In the genomic region with DNA sequence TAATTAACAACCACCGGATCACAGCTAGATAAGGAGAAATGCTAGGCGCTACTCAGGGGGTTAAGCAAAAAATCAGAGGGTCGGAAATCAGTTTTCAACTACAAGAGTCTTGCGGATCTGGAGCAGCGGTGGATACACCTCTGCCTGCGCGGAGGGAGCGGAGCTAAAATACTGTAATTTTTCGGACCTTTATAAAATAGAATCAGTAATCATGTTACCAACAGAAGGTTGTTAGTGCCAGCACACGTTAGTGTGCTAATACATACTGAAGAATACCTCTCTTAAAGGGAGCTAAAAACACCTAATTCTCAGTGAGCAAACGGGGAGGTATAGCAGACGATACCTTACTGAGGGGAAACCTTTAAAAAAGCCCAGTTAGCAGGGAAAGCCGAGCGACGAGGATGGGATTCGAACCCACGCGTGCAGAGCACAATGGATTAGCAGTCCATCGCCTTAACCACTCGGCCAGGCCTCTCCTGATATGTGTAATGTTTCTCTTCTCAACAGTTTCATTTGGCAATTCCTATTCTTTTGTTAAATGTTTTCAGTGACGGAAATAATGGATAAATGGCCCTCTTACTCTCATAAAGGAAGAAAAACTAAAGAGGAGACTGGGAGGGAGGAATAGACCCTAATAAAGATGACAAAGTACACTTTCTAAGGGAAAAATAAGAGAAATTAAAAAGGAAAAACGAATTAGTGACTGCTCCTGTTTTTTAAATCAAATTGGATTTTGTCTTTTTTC, we compare ENCODE assay signal across 8 cellular contexts. TPM values are rescaled to one million over a fixed set of nuclear protein-coding genes. Genes with fewer than 3 reads are reported as not detected.
DNase-seq lines count a peak whose midpoint lies in the region; ATAC-seq lines count a peak whose summit lies in the region.

No MANE protein-coding gene starts in this region.

- no peak overlapping the region for H2AK5ac ChIP-seq in mesenchymal stem cell (ENCODE audit: low read length, severe bottlenecking)

- H3K27ac ChIP-seq in ectodermal cell (ENCODE audit: insufficient read depth, low read depth, low read length, poor library complexity, severe bottlenecking) (no peak overlapping the region), mesenchymal stem cell (ENCODE audit: low read length, poor library complexity, severe bottlenecking) (peak overlapping the region; percentile 83)

- peak overlapping the region; percentile 72 for H3K4me3 Mint-ChIP-seq in stimulated activated effector memory CD8-positive, alpha-beta T cell treated with anti-CD3 and anti-CD28 coated beads, Interleukin-12 subunit alpha, Interleukin-12 subunit beta, amount 100 ng/mL, for 72 hours

- peaks cover 21% of the 10 kb centered on the region for H3K36me3 Mint-ChIP-seq in stimulated activated effector memory CD8-positive, alpha-beta T cell treated with anti-CD3 and anti-CD28 coated beads, Interleukin-12 subunit alpha, Interleukin-12 subunit beta, amount 100 ng/mL, for 72 hours

- peaks cover 55% of the 10 kb centered on the region for H3K4me1 Mint-ChIP-seq in stimulated activated effector memory CD8-positive, alpha-beta T cell treated with anti-CD3 and anti-CD28 coated beads, Interleukin-12 subunit alpha, Interleukin-12 subunit beta, amount 100 ng/mL, for 72 hours

- H2BK15ac ChIP-seq in mesenchymal stem cell (ENCODE audit: low read depth, poor library complexity, severe bottlenecking): no peak overlapping the region

- WGBS in ectodermal cell, 2 experiments: 20 to 26% methylated on average over 20 to 22 of the region's 22 CpGs
- 28% methylated on average over 17 of the region's 22 CpGs for WGBS in mesenchymal stem cell

- H2AFZ ChIP-seq in mesenchymal stem cell (ENCODE audit: low read depth, low read length): peak overlapping the region; percentile 69

- H3K4me2 ChIP-seq in mesenchymal stem cell (ENCODE audit: low read length, poor library complexity, severe bottlenecking): peak overlapping the region; percentile 71

- no peaks in the 10 kb centered on the region for H3K4me1 ChIP-seq in ectodermal cell (ENCODE audit: control insufficient read depth, insufficient read depth, low read length)
- H3K4me1 ChIP-seq in mesenchymal stem cell (ENCODE audit: control insufficient read depth, insufficient read depth, low read depth, low read length): peaks cover 3% of the 10 kb centered on the region

- no peak overlapping the region for H3K4ac ChIP-seq in mesenchymal stem cell (ENCODE audit: low read depth in 1 of 2, low read length in 2 of 2)

- peak; percentile 38 to 56 for DNase-seq in SHP77 (lab: John Stamatoyannopoulos, UW)
- DNase-seq in SHP77 treated with DMSO at 0.1 percent for 48 hours (lab: John Stamatoyannopoulos, UW): no peak
- DNase-seq in MG63: peak; percentile 72
- DNase-seq in activated CD4-positive, alpha-beta T cell treated with anti-CD3 and anti-CD28 coated beads, Interleukin-2, amount 50 U/mL, for 48 hours: peak; percentile 78 to 85
- DNase-seq in mesenchymal stem cell: peak; percentile 56
- DNase-seq in stimulated activated effector memory CD8-positive, alpha-beta T cell treated with anti-CD3 and anti-CD28 coated beads, Interleukin-12 subunit alpha, Interleukin-12 subunit beta, amount 100 ng/mL, for 72 hours (ENCODE audit: low spot score in 2 of 2): peak; percentile 24 to 69

- H3K9me3 ChIP-seq in MG63: no peaks in the 10 kb centered on the region
- no peaks in the 10 kb centered on the region for H3K9me3 ChIP-seq in ectodermal cell (ENCODE audit: control insufficient read depth, low read length)
- H3K9me3 ChIP-seq in mesenchymal stem cell (ENCODE audit: control insufficient read depth, low read length): no peaks in the 10 kb centered on the region

- H3K27ac Mint-ChIP-seq in stimulated activated effector memory CD8-positive, alpha-beta T cell treated with anti-CD3 and anti-CD28 coated beads, Interleukin-12 subunit alpha, Interleukin-12 subunit beta, amount 100 ng/mL, for 72 hours: peak overlapping the region; percentile 99

- H4K8ac ChIP-seq in mesenchymal stem cell (ENCODE audit: low read length): no peak overlapping the region

- no peak overlapping the region for H4K91ac ChIP-seq in mesenchymal stem cell (ENCODE audit: low read length)

- ATAC-seq in stimulated activated effector memory CD8-positive, alpha-beta T cell treated with anti-CD3 and anti-CD28 coated beads, Interleukin-12 subunit alpha, Interleukin-12 subunit beta, amount 100 ng/mL, for 72 hours: peak; percentile 66
- ATAC-seq in GM21360 (IDR thresholded peaks at IDR 0.05; ENCODE audit: unreplicated experiment): no peak

- peak overlapping the region; percentile 53 for H3K4me3 ChIP-seq in MG63
- H3K4me3 ChIP-seq in ectodermal cell (ENCODE audit: insufficient read depth, low read depth, low read length): peak overlapping the region; percentile 49
- peak overlapping the region in 1 of 2 experiments; percentile 76 for H3K4me3 ChIP-seq in mesenchymal stem cell (ENCODE audit: insufficient read depth in 1 of 2, low read depth in 1 of 2, low read length in 2 of 2)

- no peaks in the 10 kb centered on the region for H3K36me3 ChIP-seq in MG63
- H3K36me3 ChIP-seq in ectodermal cell (ENCODE audit: control insufficient read depth, insufficient read depth, low read length): no peaks in the 10 kb centered on the region
- H3K36me3 ChIP-seq in mesenchymal stem cell (ENCODE audit: control insufficient read depth in 1 of 2, insufficient read depth in 2 of 2, low read depth in 1 of 2, low read length in 2 of 2): no peaks in the 10 kb centered on the region

- H3K9me3 Mint-ChIP-seq in stimulated activated effector memory CD8-positive, alpha-beta T cell treated with anti-CD3 and anti-CD28 coated beads, Interleukin-12 subunit alpha, Interleukin-12 subunit beta, amount 100 ng/mL, for 72 hours: no peaks in the 10 kb centered on the region

- H3K79me1 ChIP-seq in mesenchymal stem cell (replicated peaks; ENCODE audit: low read length, poor library complexity, severe bottlenecking): no peaks in the 10 kb centered on the region

- H3K27me3 ChIP-seq in MG63 (no peaks in the 10 kb centered on the region), ectodermal cell (ENCODE audit: control insufficient read depth, insufficient read depth, low read length, poor library complexity, severe bottlenecking) (peaks cover 3% of the 10 kb centered on the region), mesenchymal stem cell (ENCODE audit: control insufficient read depth in 1 of 2, insufficient read depth in 1 of 2, low read length in 2 of 2) (no peaks in the 10 kb centered on the region)

- H2BK120ac ChIP-seq in mesenchymal stem cell (ENCODE audit: low read depth, low read length): no peak overlapping the region

- H2BK5ac ChIP-seq in mesenchymal stem cell (ENCODE audit: low read depth, low read length, poor library complexity, severe bottlenecking): no peak overlapping the region

- H3K23ac ChIP-seq in mesenchymal stem cell (ENCODE audit: low read length in 2 of 2): no peak overlapping the region

- no peak overlapping the region for H3K18ac ChIP-seq in mesenchymal stem cell (ENCODE audit: low read depth in 1 of 2, low read length in 2 of 2)

- no peak overlapping the region for H2BK12ac ChIP-seq in mesenchymal stem cell (ENCODE audit: low read length in 2 of 2)

- peak overlapping the region; percentile 83 for H3K9ac ChIP-seq in mesenchymal stem cell (ENCODE audit: low read length)

- H3K14ac ChIP-seq in mesenchymal stem cell (ENCODE audit: low read length in 2 of 2): no peak overlapping the region

RNA-seq across cellular contexts. Expression of a gene that starts 59.7 kb away (rescaled TPM):
- total RNA-seq in MG63 (2014; rRNA removed; shearing (Covaris generic); ENCODE audit: low replicate concordance): 0.99 and 2.1 TPM in 2 replicates
- polyA plus RNA-seq in ectodermal cell (2013, experiment 1 of 4): 6.4 TPM
- polyA plus RNA-seq in ectodermal cell (2013, experiment 2 of 4): 4.5 TPM
- polyA plus RNA-seq in ectodermal cell (2013, experiment 3 of 4): 3.4 TPM
- 3.0 TPM for polyA plus RNA-seq in ectodermal cell (2013, experiment 4 of 4)
- polyA plus RNA-seq in mesenchymal stem cell (2013, experiment 1 of 2): 31.1 TPM
- 32.3 TPM for polyA plus RNA-seq in mesenchymal stem cell (2013, experiment 2 of 2)
